ENCODE assay signal across 28 cellular contexts in genomic region chr1:87715471-87715870, GRCh38.
"Had no signal": no experiment of that assay in that cellular context is flagged by ENCODE, and none has a peak within 500 bp of the region (broad histone marks: within the 10 kb centered on the region; RNA-seq: fewer than 3 reads in every experiment).

No MANE protein-coding gene starts in this region.

- H3K4me1 Mint-ChIP-seq: natural killer cell; stimulated activated effector memory CD8-positive, alpha-beta T cell treated with anti-CD3 and anti-CD28 coated beads, Interleukin-12 subunit alpha, Interleukin-12 subunit beta, amount 100 ng/mL, for 72 hours; stimulated activated naive B cell treated with anti-CD40 and anti-IgM and Interleukin-4, amounts not matched to agents 10 μg/mL and 1 μg/mL and 100 μg/mL, for 72 hours had no signal

- FAIRE-seq: small intestine had no signal

- H3K9me3 Mint-ChIP-seq: nephron; neural progenitor cell; stimulated activated effector memory CD8-positive, alpha-beta T cell treated with anti-CD3 and anti-CD28 coated beads, Interleukin-12 subunit alpha, Interleukin-12 subunit beta, amount 100 ng/mL, for 72 hours; stimulated activated naive B cell treated with anti-CD40 and anti-IgM and Interleukin-4, amounts not matched to agents 10 μg/mL and 1 μg/mL and 100 μg/mL, for 72 hours; stimulated activated naive CD8-positive, alpha-beta T cell treated with anti-CD3 and anti-CD28 coated beads, Interleukin-15, Interleukin-2, amounts not matched to agents 100 ng/mL and 50 ng/mL, for 24 hours had no signal

- H3K9me3 ChIP-seq: ovary, psoas muscle, right lobe of liver, sigmoid colon, stomach, thoracic aorta, thyroid gland, tibial nerve, upper lobe of right lung, uterus had no signal

- H3K4me3 Mint-ChIP-seq: natural killer cell; nephron; neural progenitor cell; stimulated activated effector memory CD8-positive, alpha-beta T cell treated with anti-CD3 and anti-CD28 coated beads, Interleukin-12 subunit alpha, Interleukin-12 subunit beta, amount 100 ng/mL, for 72 hours; stimulated activated naive B cell treated with anti-CD40 and anti-IgM and Interleukin-4, amounts not matched to agents 10 μg/mL and 1 μg/mL and 100 μg/mL, for 72 hours; stimulated activated naive CD8-positive, alpha-beta T cell treated with anti-CD3 and anti-CD28 coated beads, Interleukin-15, Interleukin-2, amounts not matched to agents 100 ng/mL and 50 ng/mL, for 24 hours; type B pancreatic cell had no signal

- H3K27ac ChIP-seq: neural progenitor cell, ovary, parathyroid adenoma, psoas muscle, right lobe of liver, sigmoid colon, stomach, thoracic aorta, thyroid gland, tibial nerve, upper lobe of right lung, uterus had no signal

- H3K9ac ChIP-seq: neural progenitor cell, parathyroid adenoma had no signal

- H3K4me2 ChIP-seq: neural progenitor cell had no signal

- H3K27ac Mint-ChIP-seq: natural killer cell; nephron; neural progenitor cell; progenitor cell of endocrine pancreas; stimulated activated effector memory CD8-positive, alpha-beta T cell treated with anti-CD3 and anti-CD28 coated beads, Interleukin-12 subunit alpha, Interleukin-12 subunit beta, amount 100 ng/mL, for 72 hours; stimulated activated naive B cell treated with anti-CD40 and anti-IgM and Interleukin-4, amounts not matched to agents 10 μg/mL and 1 μg/mL and 100 μg/mL, for 72 hours; stimulated activated naive CD8-positive, alpha-beta T cell treated with anti-CD3 and anti-CD28 coated beads, Interleukin-15, Interleukin-2, amounts not matched to agents 100 ng/mL and 50 ng/mL, for 24 hours; type B pancreatic cell had no signal

- H3K36me3 ChIP-seq: neural progenitor cell, ovary, right lobe of liver, sigmoid colon, stomach, thoracic aorta, thyroid gland, tibial nerve, upper lobe of right lung, uterus had no signal

- ATAC-seq: natural killer cell; psoas muscle; right cardiac atrium; right lobe of liver; stimulated activated effector memory CD8-positive, alpha-beta T cell treated with anti-CD3 and anti-CD28 coated beads, Interleukin-12 subunit alpha, Interleukin-12 subunit beta, amount 100 ng/mL, for 72 hours; stimulated activated naive B cell treated with anti-CD40 and anti-IgM and Interleukin-4, amounts not matched to agents 10 μg/mL and 1 μg/mL and 100 μg/mL, for 72 hours; upper lobe of right lung had no signal

- H3K79me2 ChIP-seq: parathyroid adenoma had no signal

- H3K27me3 ChIP-seq: neural progenitor cell, ovary, right lobe of liver, sigmoid colon, stomach, thyroid gland, tibial nerve, upper lobe of right lung had no signal

- H3K4me1 ChIP-seq: parathyroid adenoma, psoas muscle, right lobe of liver, thyroid gland, upper lobe of right lung, uterus had no signal

- DNase-seq: natural killer cell; occipital lobe; ovary; posterior cingulate gyrus; psoas muscle; right cardiac atrium; right lobe of liver; sigmoid colon; small intestine; stimulated activated CD4-positive, alpha-beta T cell treated with anti-CD3 and anti-CD28 coated beads, Interleukin-15, amount 100 ng/mL, for 24 hours; stimulated activated CD4-positive, alpha-beta T cell treated with anti-CD3 and anti-CD28 coated beads, Interleukin-2, amount 100 ng/mL, for 24 hours; stimulated activated CD4-positive, alpha-beta T cell treated with anti-CD3 and anti-CD28 coated beads, Interleukin-2, amount 100 ng/mL, for 48 hours; stimulated activated CD4-positive, alpha-beta T cell treated with anti-CD3 and anti-CD28 coated beads, Interleukin-4, amount 100 ng/mL, for 24 hours; stimulated activated naive B cell treated with anti-CD40 and anti-IgM and Interleukin-4, amounts not matched to agents 10 μg/mL and 1 μg/mL and 100 μg/mL, for 72 hours; stimulated activated naive CD4-positive, alpha-beta T cell treated with Interleukin-2 at 50 U/mL for 16 hours; stomach; thyroid gland; upper lobe of right lung; uterus had no signal

- H3K4me3 ChIP-seq: neural progenitor cell, ovary, psoas muscle, right lobe of liver, sigmoid colon, stomach, thoracic aorta, thyroid gland, tibial nerve, upper lobe of right lung, uterus had no signal

- H3K36me3 Mint-ChIP-seq: natural killer cell; neural progenitor cell; stimulated activated effector memory CD8-positive, alpha-beta T cell treated with anti-CD3 and anti-CD28 coated beads, Interleukin-12 subunit alpha, Interleukin-12 subunit beta, amount 100 ng/mL, for 72 hours; stimulated activated naive B cell treated with anti-CD40 and anti-IgM and Interleukin-4, amounts not matched to agents 10 μg/mL and 1 μg/mL and 100 μg/mL, for 72 hours; type B pancreatic cell had no signal

- H2AFZ ChIP-seq: neural progenitor cell, parathyroid adenoma had no signal

- H3K27me3 Mint-ChIP-seq: progenitor cell of endocrine pancreas; stimulated activated naive B cell treated with anti-CD40 and anti-IgM and Interleukin-4, amounts not matched to agents 10 μg/mL and 1 μg/mL and 100 μg/mL, for 72 hours; stimulated activated naive CD8-positive, alpha-beta T cell treated with anti-CD3 and anti-CD28 coated beads, Interleukin-15, Interleukin-2, amounts not matched to agents 100 ng/mL and 50 ng/mL, for 24 hours; type B pancreatic cell had no signal
